9 cellular contexts compared by ENCODE assay signal in the genomic region with DNA sequence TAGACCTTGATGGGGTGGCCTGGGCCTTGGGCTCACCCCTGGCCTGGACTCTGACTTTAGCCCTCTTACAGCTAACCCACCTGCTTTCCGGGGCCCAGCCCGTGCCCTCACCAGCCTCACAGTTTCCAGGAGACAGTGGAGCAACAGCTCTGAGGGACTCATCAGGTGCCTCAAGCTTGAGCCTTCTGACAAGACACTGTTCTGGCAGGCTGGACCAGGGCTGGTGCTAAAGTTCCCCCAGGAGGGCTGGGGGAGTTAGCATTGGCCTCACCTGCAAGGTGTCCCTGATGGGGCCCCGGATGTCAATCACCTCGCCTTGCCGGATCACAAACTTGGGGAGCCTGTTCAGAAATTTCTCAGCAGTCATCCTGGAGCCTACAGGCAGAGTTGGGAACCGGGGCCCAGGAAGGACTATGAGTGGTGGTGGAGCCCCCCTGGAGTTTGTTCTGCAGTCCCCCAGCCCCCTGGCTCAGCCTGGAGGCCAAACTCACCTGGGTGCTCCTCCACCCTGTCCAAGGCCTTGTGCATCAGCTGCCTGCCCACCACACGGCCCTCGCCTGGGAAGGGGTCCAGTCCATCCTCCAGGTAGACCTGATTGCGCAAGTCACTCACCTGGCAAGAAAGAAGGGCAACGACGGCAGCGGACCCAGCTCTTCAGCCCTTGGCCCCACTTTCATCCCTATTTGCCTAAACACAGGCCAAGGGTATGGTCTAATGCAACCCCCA. TPM values are rescaled to one million over a fixed set of nuclear protein-coding genes. Genes with fewer than 3 reads are reported as not detected.
DNase-seq lines count a peak whose midpoint lies in the region; ATAC-seq and TF ChIP-seq lines count a peak whose summit lies in the region.
"Had no signal": no experiment of that assay in that cellular context is flagged by ENCODE, and none has a peak within 500 bp of the region (broad histone marks: within the 10 kb centered on the region; RNA-seq: fewer than 3 reads in every experiment).

No MANE protein-coding gene starts in this region.

- no peaks in the 10 kb centered on the region for H3K79me2 ChIP-seq in mesendoderm (ENCODE audit: control insufficient read depth, insufficient read depth, low read length)
- H3K79me2 ChIP-seq: parathyroid adenoma had no signal

- H3K27me3 ChIP-seq in duodenal mucosa (ENCODE audit: control insufficient read depth in 1 of 2, insufficient read depth in 2 of 2, low read length in 2 of 2) (no peaks in the 10 kb centered on the region), gastrocnemius medialis (no peaks in the 10 kb centered on the region), mesendoderm (ENCODE audit: insufficient read depth, low read length, poor library complexity) (no peaks in the 10 kb centered on the region)

- H4K8ac ChIP-seq in mesendoderm (ENCODE audit: low read depth, low read length): no peak overlapping the region

- H2BK120ac ChIP-seq in mesendoderm (ENCODE audit: low read depth, low read length): no peak overlapping the region

- no peak for ATAC-seq in gastrocnemius medialis

- peaks cover 1% of the 10 kb centered on the region for H3K79me1 ChIP-seq in mesendoderm (ENCODE audit: low read length)

- in situ Hi-C loops in GM13976 (cut with MboI; ENCODE audit: low sequenced_read_pairs, unreplicated experiment): loop anchor here (5.0 kb wide), 1 partner anchor 38 kb away; no protein-coding TSS in a partner anchor
- in situ Hi-C loops in gastrocnemius medialis (cut with MboI; ENCODE audit: low sequenced_read_pairs in 4 of 4): no loop called here

- H2BK15ac ChIP-seq in mesendoderm (replicated peaks; ENCODE audit: low read depth): no peak overlapping the region

- WGBS in mesendoderm (ENCODE audit: extremely low coverage, insufficient coverage, low lambda C conversion rate): no CpG with 5 or more reads among the region's 12 CpGs

- H3K9ac ChIP-seq in duodenal mucosa (ENCODE audit: low read depth in 1 of 2, low read length in 2 of 2) (peak overlapping the region; percentile 32 to 34), mesendoderm (ENCODE audit: low read length) (no peak overlapping the region)
- H3K9ac ChIP-seq: parathyroid adenoma had no signal

- TF ChIP-seq CTCF in GM13976 (IDR thresholded peaks at IDR 0.05; ENCODE audit: borderline replicate concordance, control extremely low read depth, extremely low read depth, insufficient read depth, missing control alignments): no peak
- TF ChIP-seq CTCF in RWPE1 (conservative IDR thresholded peaks at IDR 0.05; ENCODE audit: low read depth): no peak
- TF ChIP-seq CTCF in gastrocnemius medialis (IDR thresholded peaks at IDR 0.05 in 4 of 5, conservative IDR thresholded peaks at IDR 0.05 in 1 of 5): no peak

- H3K4me3 ChIP-seq in duodenal mucosa (ENCODE audit: low read depth in 1 of 2, low read length in 2 of 2): peak overlapping the region in 1 of 2 donors; percentile 13
- H3K4me3 ChIP-seq in gastrocnemius medialis: no peak overlapping the region
- no peak overlapping the region for H3K4me3 ChIP-seq in mesendoderm (ENCODE audit: low read length)

- no peak overlapping the region for H3K18ac ChIP-seq in mesendoderm (ENCODE audit: low read length)

- no peak overlapping the region for H3K23ac ChIP-seq in mesendoderm (ENCODE audit: low read length)

- no peaks in the 10 kb centered on the region for H3K9me3 ChIP-seq in duodenal mucosa (ENCODE audit: control insufficient read depth in 1 of 2, low read length in 2 of 2)
- no peaks in the 10 kb centered on the region for H3K9me3 ChIP-seq in gastrocnemius medialis

- H4K5ac ChIP-seq in mesendoderm (ENCODE audit: low read length): no peak overlapping the region

- CTCF ChIA-PET in RWPE1 (lab: Yijun Ruan, JAX): interaction anchor here (0.7 to 1.6 kb wide), 7 partner anchors 25 to 133 kb away, joined by 3 to 11 read pairs (median 4); no protein-coding TSS in a partner anchor

- no peak overlapping the region for H3K4me2 ChIP-seq in mesendoderm (ENCODE audit: low read length)

- H3K56ac ChIP-seq in mesendoderm (ENCODE audit: low read length): no peak overlapping the region

- intact Hi-C loops in gastrocnemius medialis (cut with DNase I; ENCODE audit: low total_unique reads): no loop called here

- no peak for TF ChIP-seq POLR2A in gastrocnemius medialis (IDR thresholded peaks at IDR 0.05)

- H2BK5ac ChIP-seq in mesendoderm (ENCODE audit: low read length): no peak overlapping the region

- DNase-seq in GM13976 (ENCODE audit: low spot score) (peak; percentile 12), RWPE1 (ENCODE audit: low spot score) (no peak), gastrocnemius medialis (no peak), mesendoderm (no peak), H4 (ENCODE audit: low spot score) (no peak), 8988T (no peak), NCI-H146 treated with DMSO at 0.1 percent for 48 hours (lab: John Stamatoyannopoulos, UW; ENCODE audit: unreplicated experiment) (no peak)

- H2AK5ac ChIP-seq in mesendoderm (ENCODE audit: low read length): no peak overlapping the region

- H3K4ac ChIP-seq in mesendoderm (ENCODE audit: low read depth, low read length): no peak overlapping the region

- H3K4me1 ChIP-seq in duodenal mucosa (ENCODE audit: control insufficient read depth in 1 of 2, insufficient read depth in 2 of 2, low read length in 2 of 2): peaks cover 43 to 65% of the 10 kb centered on the region in 2 donors
- peaks cover 43 to 64% of the 10 kb centered on the region in 2 donors for H3K4me1 ChIP-seq in gastrocnemius medialis
- peaks cover 13% of the 10 kb centered on the region for H3K4me1 ChIP-seq in mesendoderm (ENCODE audit: control insufficient read depth, low read depth, low read length)
- H3K4me1 ChIP-seq: parathyroid adenoma had no signal

- H3K27ac ChIP-seq in RWPE1: peak overlapping the region; percentile 99
- H3K27ac ChIP-seq in duodenal mucosa (ENCODE audit: low read depth, low read length): no peak overlapping the region
- H3K27ac ChIP-seq in gastrocnemius medialis: peak overlapping the region; percentile 89 to 98 (median 93)
- no peak overlapping the region for H3K27ac ChIP-seq in mesendoderm (ENCODE audit: low read depth, low read length)
- H3K27ac ChIP-seq: parathyroid adenoma had no signal

- H3K36me3 ChIP-seq in duodenal mucosa (ENCODE audit: control insufficient read depth in 1 of 2, insufficient read depth in 2 of 2, low read length in 2 of 2): peaks cover 0 to 9% of the 10 kb centered on the region in 2 donors
- H3K36me3 ChIP-seq in gastrocnemius medialis: peaks cover 0 to 8% of the 10 kb centered on the region in 2 donors
- H3K36me3 ChIP-seq in mesendoderm (ENCODE audit: control insufficient read depth, insufficient read depth, low read length): no peaks in the 10 kb centered on the region

- POLR2A ChIA-PET in RWPE1 (lab: Yijun Ruan, JAX; ENCODE audit: low non-redundant PET): interaction anchor here (0.6 kb wide), 2 partner anchors 80 to 134 kb away, joined by 3 to 4 read pairs; no protein-coding TSS in a partner anchor

RNA-seq across cellular contexts. Expression of a gene that starts 4.1 kb away (rescaled TPM):
- 10 to 100 TPM; 10.3 to 16.9 (median 13.1) TPM for total RNA-seq in gastrocnemius medialis
- polyA plus RNA-seq in mesendoderm (2013, experiment 1 of 2): 80.4 TPM
- 79.4 TPM for polyA plus RNA-seq in mesendoderm (2013, experiment 2 of 2)
- total RNA-seq in H4 (2014; rRNA removed; shearing (Covaris generic)): 77.7 and 126 TPM in 2 replicates

RNA-seq across cellular contexts. Expression of a gene that starts 22.4 kb away (rescaled TPM):
- total RNA-seq in gastrocnemius medialis: 1 to 10 TPM; 2.7 to 3.8 (median 3.4) TPM
- polyA plus RNA-seq in mesendoderm (2013, experiment 1 of 2): 6.0 TPM
- 6.4 TPM for polyA plus RNA-seq in mesendoderm (2013, experiment 2 of 2)
- total RNA-seq in H4 (2014; rRNA removed; shearing (Covaris generic)): 0.74 and 3.8 TPM in 2 replicates

RNA-seq across cellular contexts. Expression of a gene that starts 33.7 kb away (rescaled TPM):
- total RNA-seq in gastrocnemius medialis: 1 to 10 TPM in 2 of 4 donors, not detected in 2; 1.4 to 2.8 TPM
- 6.4 TPM for polyA plus RNA-seq in mesendoderm (2013, experiment 1 of 2)
- 5.3 TPM for polyA plus RNA-seq in mesendoderm (2013, experiment 2 of 2)
- 3.0 TPM in 1 of 2 replicates, not detected in the other for total RNA-seq in H4 (2014; rRNA removed; shearing (Covaris generic))

RNA-seq across cellular contexts. Expression of a gene that starts 50.0 kb away (rescaled TPM):
- total RNA-seq in gastrocnemius medialis: 10 to 100 TPM; 28.5 to 61.6 (median 41.3) TPM
- polyA plus RNA-seq in mesendoderm (2013, experiment 1 of 2): 20.0 TPM
- 19.8 TPM for polyA plus RNA-seq in mesendoderm (2013, experiment 2 of 2)
- 18.1 and 21.3 TPM in 2 replicates for total RNA-seq in H4 (2014; rRNA removed; shearing (Covaris generic))

Comparison
In these comparisons a context has a peak if more than half of its experiments do, and no peak if none do; other contexts are left out.
1. H3K27ac ChIP-seq: peak in RWPE1 (single experiment) and gastrocnemius medialis (4 of 4); none in duodenal mucosa (single experiment) and mesendoderm (single experiment).